Comparison of ENCODE assay signal across 16 cellular contexts in the genomic region with DNA sequence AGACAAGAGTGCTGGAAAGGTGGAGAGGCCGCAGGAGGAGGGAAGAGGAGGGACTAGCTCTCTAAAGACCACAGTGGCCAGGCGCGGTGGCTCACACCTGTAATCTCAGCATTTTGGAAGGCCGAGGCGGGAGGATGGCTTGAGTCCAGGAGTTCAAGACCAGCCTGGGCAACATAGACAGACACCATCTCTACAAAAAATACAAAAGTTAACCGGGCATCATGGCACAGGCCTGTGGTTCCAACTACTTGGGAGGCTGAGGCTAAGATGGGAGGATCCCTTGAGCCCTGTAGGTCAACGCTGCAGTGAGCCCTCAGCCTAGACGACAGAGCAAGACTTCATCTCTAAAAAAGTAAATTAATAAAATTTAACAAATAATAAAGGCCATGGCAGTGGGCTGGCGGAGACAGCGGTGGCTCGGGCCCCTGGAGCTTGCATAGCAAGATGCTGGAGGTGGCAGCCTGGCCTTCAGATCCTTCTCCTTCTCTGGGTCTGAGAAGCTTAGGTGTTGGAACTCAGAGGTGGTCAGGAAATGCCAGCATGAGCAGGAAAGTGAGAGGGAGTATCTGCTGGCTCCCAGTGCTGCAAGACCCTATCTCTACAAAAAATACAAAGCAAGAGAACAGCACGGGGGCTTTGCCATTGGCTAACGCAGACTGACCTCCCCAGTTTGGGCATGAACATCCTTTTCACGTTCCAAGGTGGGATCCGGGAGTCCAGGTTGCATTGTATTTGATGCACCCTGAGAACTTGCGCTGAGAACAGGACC. TPM values are rescaled to one million over a fixed set of nuclear protein-coding genes. Genes with fewer than 3 reads are reported as not detected.
"Had no signal": no experiment of that assay in that cellular context is flagged by ENCODE, and none has a peak within 500 bp of the region (broad histone marks: within the 10 kb centered on the region; RNA-seq: fewer than 3 reads in every experiment).

No MANE protein-coding gene starts in this region.

- H3K27me3 ChIP-seq: foreskin keratinocyte, thyroid gland had no signal

- H3K4me1 ChIP-seq: left ventricle myocardium inferior, parathyroid adenoma, thyroid gland had no signal

- DNase-seq: activated CD4-positive, alpha-beta T cell treated with anti-CD3 and anti-CD28 coated beads, Interleukin-2, amount 50 U/mL, for 4 hours; foreskin keratinocyte; hippocampal formation; kidney; naive B cell; stimulated activated CD4-positive, alpha-beta T cell treated with anti-CD3 and anti-CD28 coated beads, Interleukin-2, amount 100 ng/mL, for 24 hours; stimulated activated naive CD4-positive, alpha-beta T cell treated with Interleukin-2 at 50 U/mL for 16 hours; SW 1271; T-helper 2 cell; thyroid gland had no signal

- H3K9me3 ChIP-seq: left ventricle myocardium inferior, mucosa of descending colon, neutrophil, thyroid gland had no signal

- ATAC-seq: foreskin keratinocyte, mucosa of descending colon had no signal

- H3K36me3 ChIP-seq: left ventricle myocardium inferior, neutrophil, thyroid gland had no signal

- H2AFZ ChIP-seq: parathyroid adenoma had no signal

- H3K9ac ChIP-seq: parathyroid adenoma had no signal

- H3K27ac ChIP-seq: foreskin keratinocyte, left ventricle myocardium inferior, neutrophil, parathyroid adenoma, thyroid gland, VCaP had no signal

- H3K4me3 ChIP-seq: left ventricle myocardium inferior, mucosa of descending colon, thyroid gland had no signal

RNA-seq across cellular contexts. Expression of a gene that starts 10.7 kb away (rescaled TPM):
- polyA plus RNA-seq: fibroblast of lung had no signal
